16 cellular contexts compared by ENCODE assay signal in the genomic region with DNA sequence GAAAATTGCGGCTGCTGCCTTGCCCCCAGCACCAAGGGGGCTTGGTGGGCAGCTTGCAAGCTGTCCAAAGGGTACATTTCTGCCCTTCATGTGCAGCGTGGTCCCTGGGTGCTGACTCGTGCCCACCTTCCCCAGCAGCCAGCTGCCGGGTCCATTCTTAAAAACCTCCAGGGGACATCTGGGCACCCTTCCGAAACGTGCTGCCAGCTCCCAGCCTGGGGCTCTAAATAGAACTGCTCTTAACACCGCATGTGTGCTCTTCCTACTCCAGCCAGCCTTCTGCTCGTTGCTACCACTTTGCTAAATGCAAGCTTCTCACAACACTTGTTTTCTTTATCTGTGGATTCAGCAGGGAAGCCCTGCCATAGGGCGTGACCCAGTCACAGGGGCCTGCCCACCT.
A peak's percentile ranks its signal among the peaks of the same experiment; 100 is the strongest.
DNase-seq lines count a peak whose midpoint lies in the region; ATAC-seq, FAIRE-seq and TF ChIP-seq lines count a peak whose summit lies in the region.
"Had no signal": no experiment of that assay in that cellular context is flagged by ENCODE, and none has a peak within 500 bp of the region (broad histone marks: within the 10 kb centered on the region; RNA-seq: fewer than 3 reads in every experiment).

No MANE protein-coding gene starts in this region.

- H3K27me3 ChIP-seq in SK-N-SH (ENCODE audit: insufficient read depth) (no peaks in the 10 kb centered on the region), testis (no peaks in the 10 kb centered on the region), smooth muscle cell (ENCODE audit: low read depth) (no peaks in the 10 kb centered on the region)
- H3K27me3 ChIP-seq: Peyer's patch had no signal

- no peak for TF ChIP-seq CTCF in SK-N-SH (IDR thresholded peaks at IDR 0.05)
- TF ChIP-seq CTCF in kidney (IDR thresholded peaks at IDR 0.05; ENCODE audit: borderline replicate concordance, extremely low read depth, insufficient read depth) = no peak
- no peak for TF ChIP-seq CTCF in testis (IDR thresholded peaks at IDR 0.05)
- TF ChIP-seq CTCF in smooth muscle cell (IDR thresholded peaks at IDR 0.05; ENCODE audit: borderline replicate concordance, insufficient read depth, poor library complexity, severe bottlenecking) = no peak

- H3K9ac ChIP-seq in SK-N-SH (no peak overlapping the region), kidney (ENCODE audit: low read length in 2 of 2) (no peak overlapping the region), smooth muscle cell (ENCODE audit: low read depth) (no peak overlapping the region)

- DNase-seq in SK-N-SH (peak; percentile 55), NCI-H128 (lab: John Stamatoyannopoulos, UW; ENCODE audit: unreplicated experiment) (peak; percentile 20), kidney (peak; percentile 35), testis (no peak), smooth muscle cell (lab: John Stamatoyannopoulos, UW; ENCODE audit: unreplicated experiment) (no peak)
- DNase-seq: Caco-2; CD4-positive, CD25-positive, alpha-beta regulatory T cell; DMS79 treated with DMSO at 0.1 percent for 48 hours; HCEC 1CT; NCI-H1417 treated with DMSO at 0.1 percent for 48 hours; NCI-H2107; NCI-H82; Peyer's patch; SHP77 treated with DMSO at 0.1 percent for 48 hours had no signal

- no peak for TF ChIP-seq EP300 in SK-N-SH (IDR thresholded peaks at IDR 0.05; ENCODE audit: borderline replicate concordance in 1 of 2, low read depth in 1 of 2, low read length in 1 of 2)

- peak overlapping the region in 1 of 2 experiments; percentile 58; a peak in 1 of 4 replicates for H3K27ac ChIP-seq in SK-N-SH (ENCODE audit: low read depth in 2 of 2, low read length in 1 of 2)
- no peak overlapping the region for H3K27ac ChIP-seq in kidney (ENCODE audit: low read depth in 2 of 2, low read length in 2 of 2)
- no peak overlapping the region for H3K27ac ChIP-seq in testis
- H3K27ac ChIP-seq in smooth muscle cell (ENCODE audit: low read depth) = no peak overlapping the region
- H3K27ac ChIP-seq: Peyer's patch had no signal

- H2AFZ ChIP-seq in SK-N-SH (ENCODE audit: low read depth) = no peak overlapping the region
- H2AFZ ChIP-seq in smooth muscle cell (ENCODE audit: low read depth) = no peak overlapping the region

- no peak for ATAC-seq in SK-N-SH treated with all-trans-retinoic acid at 6 μM for 48 hours
- ATAC-seq in HG02884 (IDR thresholded peaks at IDR 0.05; ENCODE audit: unreplicated experiment) = no peak

- no peak for FAIRE-seq in kidney (lab: Jason Lieb, UNC)

- H3K4me3 ChIP-seq in SK-N-SH (ENCODE audit: low read depth in 2 of 2, low read length in 1 of 2) = no peak overlapping the region
- no peak overlapping the region for H3K4me3 ChIP-seq in kidney (ENCODE audit: low read length in 2 of 2)
- H3K4me3 ChIP-seq in testis = peak overlapping the region; percentile 26 to 54
- H3K4me3 ChIP-seq in smooth muscle cell = no peak overlapping the region
- H3K4me3 ChIP-seq: Peyer's patch had no signal

- TF ChIP-seq RAD21 in SK-N-SH (IDR thresholded peaks at IDR 0.05; ENCODE audit: low read length) = no peak

- CTCF ChIA-PET in SK-N-SH (lab: Yijun Ruan, JAX) = interaction anchor here (1.6 kb wide), 1 partner anchor 98 kb away, joined by 4 read pairs; no protein-coding TSS in a partner anchor

- H4K20me1 ChIP-seq in SK-N-SH (ENCODE audit: insufficient read depth) = no peaks in the 10 kb centered on the region
- H4K20me1 ChIP-seq in smooth muscle cell (ENCODE audit: low read depth) = no peaks in the 10 kb centered on the region

- H3K4me1 ChIP-seq in SK-N-SH (ENCODE audit: control insufficient read depth in 1 of 2, insufficient read depth in 2 of 2, low read depth in 1 of 2, low read length in 1 of 2) (peaks cover 0 to 19% of the 10 kb centered on the region in 2 experiments; a peak in 1 of 4 replicates), kidney (ENCODE audit: control insufficient read depth in 1 of 2, insufficient read depth in 1 of 2, low read depth in 1 of 2, low read length in 2 of 2) (no peaks in the 10 kb centered on the region), testis (peaks cover 3% of the 10 kb centered on the region), smooth muscle cell (ENCODE audit: low read depth) (no peaks in the 10 kb centered on the region)
- H3K4me1 ChIP-seq: Caco-2, Peyer's patch had no signal

- POLR2A ChIA-PET in SK-N-SH (lab: Yijun Ruan, JAX) = no interaction called here

- 34% methylated on average over 5 of the region's 9 CpGs for WGBS in SK-N-SH (ENCODE audit: low lambda C conversion rate)
- 19 to 39% methylated on average over 8 to 9 of the region's 9 CpGs for WGBS in testis, 2 donors
- 79% methylated on average over 9 of the region's 9 CpGs for WGBS in smooth muscle cell (ENCODE audit: low lambda C conversion rate)

- no peak overlapping the region for H3K4me2 ChIP-seq in SK-N-SH
- no peak overlapping the region for H3K4me2 ChIP-seq in smooth muscle cell

- intact Hi-C loops in kidney (cut with DNase I) = no loop called here
- intact Hi-C loops in testis (cut with DNase I; ENCODE audit: low total_unique reads) = no loop called here

- H3K79me2 ChIP-seq in SK-N-SH (ENCODE audit: insufficient read depth) (no peaks in the 10 kb centered on the region), smooth muscle cell (ENCODE audit: low read depth) (no peaks in the 10 kb centered on the region)

- H3K36me3 ChIP-seq in SK-N-SH (replicated peaks in 1 of 2; ENCODE audit: control insufficient read depth in 1 of 2, insufficient read depth in 2 of 2, low read length in 1 of 2) (no peaks in the 10 kb centered on the region), kidney (ENCODE audit: control insufficient read depth in 1 of 2, insufficient read depth in 2 of 2, low read length in 2 of 2) (no peaks in the 10 kb centered on the region), testis (ENCODE audit: low read depth, missing control alignments) (no peaks in the 10 kb centered on the region), smooth muscle cell (ENCODE audit: low read depth) (no peaks in the 10 kb centered on the region)
- H3K36me3 ChIP-seq: Peyer's patch had no signal

- no peaks in the 10 kb centered on the region for H3K9me3 ChIP-seq in SK-N-SH
- H3K9me3 ChIP-seq in kidney (ENCODE audit: control insufficient read depth in 1 of 2, low read length in 2 of 2) = no peaks in the 10 kb centered on the region
- H3K9me3 ChIP-seq in testis = no peaks in the 10 kb centered on the region
- H3K9me3 ChIP-seq in smooth muscle cell (replicated peaks; ENCODE audit: low read depth) = no peaks in the 10 kb centered on the region
- H3K9me3 ChIP-seq: Caco-2 had no signal

- H3K9me2 ChIP-seq in SK-N-SH = no peaks in the 10 kb centered on the region

- TF ChIP-seq POLR2A in testis (IDR thresholded peaks at IDR 0.05) = no peak

- no peaks in the 10 kb centered on the region for H3F3A ChIP-seq in SK-N-SH (replicated peaks; ENCODE audit: insufficient read depth)
- H3F3A ChIP-seq in smooth muscle cell (ENCODE audit: low read depth) = no peaks in the 10 kb centered on the region

TF ChIP-seq in SK-N-SH, 30 proteins besides CTCF, POLR2A, EP300 and RAD21 (continues in another document):
- TF ChIP-seq FOSL2 (IDR thresholded peaks at IDR 0.05; ENCODE audit: borderline replicate concordance, low read depth) = no peak
- no peak for TF ChIP-seq POLR2AphosphoS5 (IDR thresholded peaks at IDR 0.05; ENCODE audit: low read depth, low read length)
- TF ChIP-seq TAF1 (IDR thresholded peaks at IDR 0.05; ENCODE audit: borderline replicate concordance, low read depth, low read length) = no peak
- no peak for TF ChIP-seq PBX3 (IDR thresholded peaks at IDR 0.05)
- TF ChIP-seq RCOR1 (IDR thresholded peaks at IDR 0.05; ENCODE audit: low read length) = no peak
- TF ChIP-seq MAX (IDR thresholded peaks at IDR 0.05; ENCODE audit: low read depth) = no peak
- TF ChIP-seq ELF1 (IDR thresholded peaks at IDR 0.05) = no peak
- TF ChIP-seq RFX5 (IDR thresholded peaks at IDR 0.05; ENCODE audit: low read length) = no peak
- TF ChIP-seq MEF2A (IDR thresholded peaks at IDR 0.05; ENCODE audit: borderline replicate concordance, low read depth) = no peak
- no peak for TF ChIP-seq GABPA (IDR thresholded peaks at IDR 0.05; ENCODE audit: low read depth)

TF ChIP-seq in SK-N-SH treated with all-trans-retinoic acid at 6 μM for 48 hours, 23 proteins besides CTCF, POLR2A, EP300 and RAD21:
- TF ChIP-seq ZFP3 (CRISPR knock-in tag; IDR thresholded peaks at IDR 0.05) (no peak), ZFP30 (CRISPR knock-in tag; IDR thresholded peaks at IDR 0.05) (no peak), RARB (CRISPR knock-in tag; IDR thresholded peaks at IDR 0.05) (no peak), TCF4 (CRISPR knock-in tag; IDR thresholded peaks at IDR 0.05; ENCODE audit: borderline replicate concordance) (no peak), ZNF565 (CRISPR knock-in tag; conservative IDR thresholded peaks at IDR 0.05; ENCODE audit: low read depth) (no peak), CSDC2 (CRISPR knock-in tag; IDR thresholded peaks at IDR 0.05) (no peak)
- TF ChIP-seq, protein P1, sequence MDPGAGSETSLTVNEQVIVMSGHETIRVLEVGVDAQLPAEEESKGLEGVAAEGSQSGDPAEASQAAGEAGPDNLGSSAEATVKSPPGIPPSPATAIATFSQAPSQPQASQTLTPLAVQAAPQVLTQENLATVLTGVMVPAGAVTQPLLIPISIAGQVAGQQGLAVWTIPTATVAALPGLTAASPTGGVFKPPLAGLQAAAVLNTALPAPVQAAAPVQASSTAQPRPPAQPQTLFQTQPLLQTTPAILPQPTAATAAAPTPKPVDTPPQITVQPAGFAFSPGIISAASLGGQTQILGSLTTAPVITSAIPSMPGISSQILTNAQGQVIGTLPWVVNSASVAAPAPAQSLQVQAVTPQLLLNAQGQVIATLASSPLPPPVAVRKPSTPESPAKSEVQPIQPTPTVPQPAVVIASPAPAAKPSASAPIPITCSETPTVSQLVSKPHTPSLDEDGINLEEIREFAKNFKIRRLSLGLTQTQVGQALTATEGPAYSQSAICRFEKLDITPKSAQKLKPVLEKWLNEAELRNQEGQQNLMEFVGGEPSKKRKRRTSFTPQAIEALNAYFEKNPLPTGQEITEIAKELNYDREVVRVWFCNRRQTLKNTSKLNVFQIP (CRISPR knock-in tag; IDR thresholded peaks at IDR 0.05; ENCODE audit: borderline replicate concordance, low read depth) = no peak
- TF ChIP-seq, protein P2, sequence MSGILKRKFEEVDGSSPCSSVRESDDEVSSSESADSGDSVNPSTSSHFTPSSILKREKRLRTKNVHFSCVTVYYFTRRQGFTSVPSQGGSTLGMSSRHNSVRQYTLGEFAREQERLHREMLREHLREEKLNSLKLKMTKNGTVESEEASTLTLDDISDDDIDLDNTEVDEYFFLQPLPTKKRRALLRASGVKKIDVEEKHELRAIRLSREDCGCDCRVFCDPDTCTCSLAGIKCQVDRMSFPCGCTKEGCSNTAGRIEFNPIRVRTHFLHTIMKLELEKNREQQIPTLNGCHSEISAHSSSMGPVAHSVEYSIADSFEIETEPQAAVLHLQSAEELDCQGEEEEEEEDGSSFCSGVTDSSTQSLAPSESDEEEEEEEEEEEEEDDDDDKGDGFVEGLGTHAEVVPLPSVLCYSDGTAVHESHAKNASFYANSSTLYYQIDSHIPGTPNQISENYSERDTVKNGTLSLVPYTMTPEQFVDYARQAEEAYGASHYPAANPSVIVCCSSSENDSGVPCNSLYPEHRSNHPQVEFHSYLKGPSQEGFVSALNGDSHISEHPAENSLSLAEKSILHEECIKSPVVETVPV (CRISPR knock-in tag; IDR thresholded peaks at IDR 0.05) = no peak

Comparison
In these comparisons a context has a peak if more than half of its experiments do, and no peak if none do; other contexts are left out.
1. DNase-seq: peak in SK-N-SH (single experiment), NCI-H128 (single experiment) and kidney (single experiment); none in testis (single experiment) and smooth muscle cell (single experiment).
2. H3K4me3 ChIP-seq: peak in testis (2 of 2); none in SK-N-SH (0 of 2), kidney (0 of 2) and smooth muscle cell (single experiment).